In the genomic region with DNA sequence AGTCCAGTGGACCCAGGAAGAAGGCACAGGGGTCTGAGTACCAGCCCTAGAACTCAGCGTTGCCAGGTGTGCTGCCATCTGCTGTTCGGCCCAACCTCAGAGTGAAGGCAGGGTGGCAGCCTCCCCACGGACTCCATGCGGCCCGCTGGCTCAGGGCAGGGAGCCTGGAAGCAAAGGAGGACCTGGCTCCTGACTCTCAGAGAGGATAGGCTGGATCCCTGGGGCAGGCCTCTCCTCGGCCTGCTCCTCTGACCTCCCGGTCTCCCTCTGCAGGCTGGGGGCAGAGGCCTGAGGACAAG, we compare ENCODE assay signal across 11 cellular contexts. TPM values are rescaled to one million over a fixed set of nuclear protein-coding genes. Genes with fewer than 3 reads are reported as not detected.
DNase-seq lines count a peak whose midpoint lies in the region; ATAC-seq and TF ChIP-seq lines count a peak whose summit lies in the region.
"Had no signal": no experiment of that assay in that cellular context is flagged by ENCODE, and none has a peak within 500 bp of the region (broad histone marks: within the 10 kb centered on the region; RNA-seq: fewer than 3 reads in every experiment).

No MANE protein-coding gene starts in this region.

- peaks cover 45% of the 10 kb centered on the region for H3K36me3 Mint-ChIP-seq in GM23338 (ENCODE audit: low read depth)
- H3K36me3 Mint-ChIP-seq in activated CD4-positive, alpha-beta T cell treated with anti-CD3 and anti-CD28 coated beads for 36 hours (ENCODE audit: low read depth): peaks cover 18% of the 10 kb centered on the region

- H3K9me3 ChIP-seq in hepatocyte (ENCODE audit: low read depth): no peaks in the 10 kb centered on the region
- no peaks in the 10 kb centered on the region for H3K9me3 ChIP-seq in MG63

- WGBS in hepatocyte (ENCODE audit: low lambda C conversion rate, missing lambda C conversion rate): 83% methylated on average over 7 of the region's 7 CpGs

- H2AFZ ChIP-seq in GM23338 (no peak overlapping the region), hepatocyte (no peak overlapping the region)

- H3K27me3 ChIP-seq in GM23338 (ENCODE audit: insufficient read depth): peaks cover 4% of the 10 kb centered on the region; the same call in 1 of the 2 replicates
- no peaks in the 10 kb centered on the region for H3K27me3 ChIP-seq in hepatocyte
- no peaks in the 10 kb centered on the region for H3K27me3 ChIP-seq in MG63

- H3K27me3 Mint-ChIP-seq in GM23338 (ENCODE audit: insufficient read depth, low read depth, poor library complexity): peaks cover 13% of the 10 kb centered on the region
- H3K27me3 Mint-ChIP-seq in activated CD4-positive, alpha-beta T cell treated with anti-CD3 and anti-CD28 coated beads for 36 hours: no peaks in the 10 kb centered on the region

- no peaks in the 10 kb centered on the region for H3K79me2 ChIP-seq in GM23338 (replicated peaks; ENCODE audit: insufficient read depth)
- no peaks in the 10 kb centered on the region for H3K79me2 ChIP-seq in hepatocyte

- no peak overlapping the region for H3K4me3 Mint-ChIP-seq in GM23338
- no peak overlapping the region for H3K4me3 Mint-ChIP-seq in activated CD4-positive, alpha-beta T cell treated with anti-CD3 and anti-CD28 coated beads for 36 hours

- intact Hi-C loops in activated CD4-positive, alpha-beta T cell treated with anti-CD3 and anti-CD28 coated beads for 36 hours (cut with DNase I, micrococcal nuclease): no loop called here

- H4K20me1 ChIP-seq in GM23338 (replicated peaks; ENCODE audit: insufficient read depth): no peaks in the 10 kb centered on the region
- no peaks in the 10 kb centered on the region for H4K20me1 ChIP-seq in hepatocyte (ENCODE audit: insufficient read depth, poor library complexity, severe bottlenecking)

- H3K4me3 ChIP-seq in AG10803 (ENCODE audit: low read length) (no peak overlapping the region), GM23338 (no peak overlapping the region), hepatocyte (no peak overlapping the region), MG63 (no peak overlapping the region)

- no peaks in the 10 kb centered on the region for H3F3A ChIP-seq in GM23338 (replicated peaks; ENCODE audit: low read depth)

- POLR2A ChIA-PET in activated CD4-positive, alpha-beta T cell treated with anti-CD3 and anti-CD28 coated beads for 36 hours (lab: Charles Lee): no interaction called here

- TF ChIP-seq CTCF in AG10803 (conservative IDR thresholded peaks at IDR 0.05; ENCODE audit: low read length) (0 out of 2 replicates have a peak, but pooled peaks have one; percentile 2), GM23338 (conservative IDR thresholded peaks at IDR 0.05; ENCODE audit: low read depth in 2 of 2) (peak in 1 of 2 experiments; percentile 38; a peak in 2 of 4 replicates), hepatocyte (IDR thresholded peaks at IDR 0.05; ENCODE audit: poor library complexity) (peak; percentile 9)

- peak; percentile 20; the same call in 2 of the 3 replicates for ATAC-seq in GM23338
- no peak for ATAC-seq in activated CD4-positive, alpha-beta T cell treated with anti-CD3 and anti-CD28 coated beads for 36 hours

- H3K4me2 ChIP-seq in GM23338 (no peak overlapping the region), hepatocyte (no peak overlapping the region)

- no peaks in the 10 kb centered on the region for H3K9me3 Mint-ChIP-seq in GM23338
- H3K9me3 Mint-ChIP-seq in activated CD4-positive, alpha-beta T cell treated with anti-CD3 and anti-CD28 coated beads for 36 hours (ENCODE audit: low read depth): no peaks in the 10 kb centered on the region

- H3K36me3 ChIP-seq in GM23338 (ENCODE audit: insufficient read depth) (peaks cover 25% of the 10 kb centered on the region), hepatocyte (replicated peaks; ENCODE audit: insufficient read depth, low read depth) (no peaks in the 10 kb centered on the region), MG63 (peaks cover 26% of the 10 kb centered on the region)

- no peak for DNase-seq in AG10803 (ENCODE audit: low read depth)
- peak; percentile 21 for DNase-seq in GM23338 (ENCODE audit: low spot score)
- DNase-seq in T1000 (lab: John Stamatoyannopoulos, UW): peak; percentile 76
- no peak for DNase-seq in hepatocyte (ENCODE audit: low spot score)
- no peak for DNase-seq in activated CD4-positive, alpha-beta T cell treated with anti-CD3 and anti-CD28 coated beads for 36 hours
- DNase-seq in SW 1271 (lab: John Stamatoyannopoulos, UW): no peak
- DNase-seq in MG63: no peak
- DNase-seq: activated CD4-positive, alpha-beta T cell treated with anti-CD3 and anti-CD28 coated beads, Interleukin-2, amount 50 U/mL, for 48 hours; activated gamma-delta T cell; T-helper 1 cell had no signal

- CTCF ChIA-PET in activated CD4-positive, alpha-beta T cell treated with anti-CD3 and anti-CD28 coated beads for 36 hours (lab: Charles Lee): no interaction called here

- no peaks in the 10 kb centered on the region for H3K4me1 ChIP-seq in GM23338 (ENCODE audit: insufficient read depth)
- H3K4me1 ChIP-seq in hepatocyte (ENCODE audit: insufficient read depth): no peaks in the 10 kb centered on the region

- H3K9me2 ChIP-seq in GM23338 (ENCODE audit: insufficient read depth): no peaks in the 10 kb centered on the region
- no peaks in the 10 kb centered on the region for H3K9me2 ChIP-seq in hepatocyte (replicated peaks; ENCODE audit: insufficient read depth)

- H3K27ac Mint-ChIP-seq in GM23338: no peak overlapping the region
- H3K27ac Mint-ChIP-seq in activated CD4-positive, alpha-beta T cell treated with anti-CD3 and anti-CD28 coated beads for 36 hours: no peak overlapping the region

- no peaks in the 10 kb centered on the region for H3K4me1 Mint-ChIP-seq in GM23338
- peaks cover 5% of the 10 kb centered on the region for H3K4me1 Mint-ChIP-seq in activated CD4-positive, alpha-beta T cell treated with anti-CD3 and anti-CD28 coated beads for 36 hours

- H3K27ac ChIP-seq in GM23338 (ENCODE audit: low read depth) (no peak overlapping the region), hepatocyte (no peak overlapping the region)

TF ChIP-seq in GM23338, 12 proteins besides CTCF, POLR2A, EP300 and RAD21 (continues in another document):
- TF ChIP-seq JUNB (IDR thresholded peaks at IDR 0.05; ENCODE audit: unreplicated experiment) (no peak), NANOG (IDR thresholded peaks at IDR 0.05; ENCODE audit: borderline replicate concordance) (no peak), CREB1 (CRISPR knock-in tag; IDR thresholded peaks at IDR 0.05; ENCODE audit: low read depth) (no peak), STAT1 (IDR thresholded peaks at IDR 0.05; ENCODE audit: unreplicated experiment) (no peak), EZH2 (IDR thresholded peaks at IDR 0.05; ENCODE audit: low read depth, unreplicated experiment) (no peak), ZNF331 (CRISPR knock-in tag; IDR thresholded peaks at IDR 0.05; ENCODE audit: low read depth) (no peak)

RNA-seq across cellular contexts. Expression of gene MCRS1, which starts 10.1 kb away (rescaled TPM):
- 97.6 and 105 TPM in 2 replicates for total RNA-seq in GM23338 (2014; rRNA removed; shearing (Covaris generic))
- polyA plus RNA-seq in GM23338 (2016; fragmentation: Nextera tagmentation; extraction: Ambion mirVana) (134 and 139 TPM in 2 replicates), hepatocyte (57.7 and 58.2 TPM in 2 replicates)
- 51.1 and 51.4 TPM in 2 replicates for total RNA-seq in hepatocyte
- total RNA-seq in activated CD4-positive, alpha-beta T cell treated with anti-CD3 and anti-CD28 coated beads for 36 hours: 10 to 100 TPM; 48.2 to 58.2 TPM
- total RNA-seq in MG63 (2014; rRNA removed; shearing (Covaris generic); ENCODE audit: low replicate concordance): 54.4 and 107 TPM in 2 replicates

RNA-seq across cellular contexts. Expression of gene KCNH3, which starts 19.0 kb away (rescaled TPM):
- 0.12 and 0.52 TPM in 2 replicates for total RNA-seq in GM23338 (2014; rRNA removed; shearing (Covaris generic))
- 0.21 and 0.28 TPM in 2 replicates for polyA plus RNA-seq in GM23338 (2016; fragmentation: Nextera tagmentation; extraction: Ambion mirVana)
- total RNA-seq in hepatocyte: 0.30 and 1.0 TPM in 2 replicates
- polyA plus RNA-seq in hepatocyte: 0.43 and 1.1 TPM in 2 replicates
- 1 to 10 TPM; 2.4 to 3.3 TPM for total RNA-seq in activated CD4-positive, alpha-beta T cell treated with anti-CD3 and anti-CD28 coated beads for 36 hours
- not detected in 2 replicates for total RNA-seq in MG63 (2014; rRNA removed; shearing (Covaris generic); ENCODE audit: low replicate concordance)
- total RNA-seq: esophagus mucosa had no signal

RNA-seq across cellular contexts. Expression of gene FAM186B, which starts 47.6 kb away (rescaled TPM):
- 0.08 and 0.38 TPM in 2 replicates for total RNA-seq in GM23338 (2014; rRNA removed; shearing (Covaris generic))
- 0.21 and 0.31 TPM in 2 replicates for polyA plus RNA-seq in GM23338 (2016; fragmentation: Nextera tagmentation; extraction: Ambion mirVana)
- total RNA-seq in hepatocyte: 0.17 and 0.52 TPM in 2 replicates
- polyA plus RNA-seq in hepatocyte: 0.69 TPM in 1 of 2 replicates, not detected in the other
- total RNA-seq in activated CD4-positive, alpha-beta T cell treated with anti-CD3 and anti-CD28 coated beads for 36 hours: under 1 TPM; 0.05 to 0.07 TPM
- total RNA-seq in MG63 (2014; rRNA removed; shearing (Covaris generic); ENCODE audit: low replicate concordance): not detected in 2 replicates

Comparison
In these comparisons a context has a peak if more than half of its experiments do, and no peak if none do; other contexts are left out.
1. DNase-seq: peak in GM23338 (single experiment) and T1000 (single experiment); none in AG10803 (single experiment), hepatocyte (single experiment), activated CD4-positive, alpha-beta T cell treated with anti-CD3 and anti-CD28 coated beads for 36 hours (single experiment), SW 1271 (0 of 2) and MG63 (single experiment).